19 cellular contexts compared by ENCODE assay signal in genomic region chr7:87267239-87267900, GRCh38. TPM values are rescaled to one million over a fixed set of nuclear protein-coding genes. Genes with fewer than 3 reads are reported as not detected.
A peak's percentile ranks its signal among the peaks of the same experiment; 100 is the strongest.
DNase-seq lines count a peak whose midpoint lies in the region; ATAC-seq and TF ChIP-seq lines count a peak whose summit lies in the region.
"Had no signal": no experiment of that assay in that cellular context is flagged by ENCODE, and none has a peak within 500 bp of the region (broad histone marks: within the 10 kb centered on the region; RNA-seq: fewer than 3 reads in every experiment).

No MANE protein-coding gene starts in this region.

- DNase-seq in GM03348 (ENCODE audit: low spot score) (no peak), heart left ventricle (no peak), kidney tubule cell (ENCODE audit: low spot score) (no peak)
- DNase-seq in CD4-positive, alpha-beta T cell: no peak
- DNase-seq: activated CD4-positive, alpha-beta T cell treated with anti-CD3 and anti-CD28 coated beads for 36 hours; activated T-cell treated with anti-CD3 and anti-CD28 coated beads, Interleukin-2, amount 50 U/mL, for 24 hours; effector CD8-positive, alpha-beta T cell; HFFc6; Kasumi-1; kidney; NCI-H1436; NCI-H2227 treated with DMSO at 0.1 percent for 48 hours; Right ventricle myocardium superior; stomach had no signal

- H3K9me3 Mint-ChIP-seq in CD4-positive, alpha-beta T cell: no peaks in the 10 kb centered on the region
- H3K9me3 Mint-ChIP-seq: activated T-cell treated with anti-CD3 and anti-CD28 coated beads, Interleukin-2, amount 50 U/mL, for 24 hours; HFFc6 had no signal

- H3K27ac Mint-ChIP-seq in CD4-positive, alpha-beta T cell: no peak overlapping the region
- H3K27ac Mint-ChIP-seq: activated CD4-positive, alpha-beta T cell treated with anti-CD3 and anti-CD28 coated beads for 36 hours; activated T-cell treated with anti-CD3 and anti-CD28 coated beads, Interleukin-2, amount 50 U/mL, for 24 hours; HFFc6 had no signal

- 69 to 83% (median 75%) methylated on average over 3 of the region's 3 CpGs for WGBS in heart left ventricle, 4 donors

- H3K36me3 ChIP-seq in heart left ventricle: no peaks in the 10 kb centered on the region
- H3K36me3 ChIP-seq: stomach had no signal

- H3K4me3 ChIP-seq in heart left ventricle: no peak overlapping the region
- H3K4me3 ChIP-seq: hepatocyte, stomach had no signal

- ATAC-seq in GM18519 (IDR thresholded peaks at IDR 0.05; ENCODE audit: low FRiP score, unreplicated experiment) (peak; percentile 92), GM21447 (IDR thresholded peaks at IDR 0.05; ENCODE audit: unreplicated experiment) (peak; percentile 69), HG02885 (IDR thresholded peaks at IDR 0.05; ENCODE audit: poor library complexity, unreplicated experiment) (peak; percentile 90), HG03565 (IDR thresholded peaks at IDR 0.05; ENCODE audit: unreplicated experiment) (peak; percentile 88), heart left ventricle (no peak)
- ATAC-seq in CD4-positive, alpha-beta T cell (ENCODE audit: poor library complexity): no peak
- ATAC-seq: activated CD4-positive, alpha-beta T cell treated with anti-CD3 and anti-CD28 coated beads for 36 hours had no signal

- intact Hi-C loops in CD4-positive, alpha-beta T cell (cut with DNase I, micrococcal nuclease): no loop called here
- intact Hi-C loops in heart left ventricle (cut with DNase I): no loop called here

- H3K9me3 ChIP-seq in CD4-positive, alpha-beta T cell (ENCODE audit: control insufficient read depth, low read length): no peaks in the 10 kb centered on the region
- H3K9me3 ChIP-seq in heart left ventricle: peaks cover 0 to 4% (median 0%) of the 10 kb centered on the region in 12 donors
- H3K9me3 ChIP-seq: stomach had no signal

- no peak overlapping the region for H3K4me3 Mint-ChIP-seq in CD4-positive, alpha-beta T cell
- H3K4me3 Mint-ChIP-seq: activated CD4-positive, alpha-beta T cell treated with anti-CD3 and anti-CD28 coated beads for 36 hours; activated T-cell treated with anti-CD3 and anti-CD28 coated beads, Interleukin-2, amount 50 U/mL, for 24 hours; HFFc6 had no signal

- CTCF ChIA-PET in CD4-positive, alpha-beta T cell (lab: Charles Lee): no interaction called here

- no peaks in the 10 kb centered on the region for H3K36me3 Mint-ChIP-seq in CD4-positive, alpha-beta T cell (ENCODE audit: low read depth)

- peaks cover 27% of the 10 kb centered on the region for H3K27me3 Mint-ChIP-seq in CD4-positive, alpha-beta T cell

- TF ChIP-seq POLR2A in heart left ventricle (IDR thresholded peaks at IDR 0.05): no peak

- no peaks in the 10 kb centered on the region for H3K4me1 Mint-ChIP-seq in CD4-positive, alpha-beta T cell (ENCODE audit: low read depth)
- H3K4me1 Mint-ChIP-seq: activated CD4-positive, alpha-beta T cell treated with anti-CD3 and anti-CD28 coated beads for 36 hours had no signal

- H3K4me1 ChIP-seq in heart left ventricle: no peaks in the 10 kb centered on the region
- H3K4me1 ChIP-seq: stomach had no signal

- no peak overlapping the region for H3K27ac ChIP-seq in CD4-positive, alpha-beta T cell (ENCODE audit: low read depth, low read length)
- H3K27ac ChIP-seq in heart left ventricle: no peak overlapping the region
- H3K27ac ChIP-seq: hepatocyte, stomach had no signal

- H3K27me3 ChIP-seq in CD4-positive, alpha-beta T cell (ENCODE audit: control insufficient read depth, insufficient read depth, low read length): peaks cover 9% of the 10 kb centered on the region
- H3K27me3 ChIP-seq in heart left ventricle: peaks cover 0 to 10% (median 0%) of the 10 kb centered on the region in 9 donors
- H3K27me3 ChIP-seq: hepatocyte had no signal

- POLR2A ChIA-PET in CD4-positive, alpha-beta T cell (lab: Charles Lee): no interaction called here

- TF ChIP-seq CTCF in CD4-positive, alpha-beta T cell (IDR thresholded peaks at IDR 0.05): no peak
- no peak for TF ChIP-seq CTCF in heart left ventricle (IDR thresholded peaks at IDR 0.05)

RNA-seq across cellular contexts. Expression of gene TMEM243, which starts 47.8 kb away (rescaled TPM):
- 100 to 1,000 TPM; 158 to 161 TPM for total RNA-seq in CD4-positive, alpha-beta T cell
- total RNA-seq in heart left ventricle: 10 to 100 TPM in 2 of 9 donors, 1 to 10 TPM in 7; 1.8 to 13.1 (median 4.0) TPM
- 1 to 10 TPM; 7.0 to 8.1 TPM for polyA plus RNA-seq in heart left ventricle

Comparison
In these comparisons a context has a peak if more than half of its experiments do, and no peak if none do; other contexts are left out.
1. ATAC-seq: peak in GM18519 (single experiment), GM21447 (single experiment), HG02885 (single experiment) and HG03565 (single experiment); none in CD4-positive, alpha-beta T cell (single experiment) and heart left ventricle (0 of 4).
2. RNA of gene TMEM243, which starts 47.8 kb away (total RNA-seq): 158 to 161 TPM in CD4-positive, alpha-beta T cell; 1.8 to 13.1 TPM in heart left ventricle; every median in the first group is over 10 times any median in the second.